7 cellular contexts compared by ENCODE assay signal in genomic region chr20:34938466-34939163, GRCh38. TPM values are rescaled to one million over a fixed set of nuclear protein-coding genes. Genes with fewer than 3 reads are reported as not detected.
DNase-seq lines count a peak whose midpoint lies in the region; ATAC-seq and TF ChIP-seq lines count a peak whose summit lies in the region.

No MANE protein-coding gene starts in this region.

- H3K4me1 Mint-ChIP-seq in activated T-cell treated with anti-CD3 and anti-CD28 coated beads, Interleukin-2, amount 50 U/mL, for 4 hours (ENCODE audit: low read depth) = no peaks in the 10 kb centered on the region
- no peaks in the 10 kb centered on the region for H3K4me1 Mint-ChIP-seq in activated CD4-positive, alpha-beta T cell treated with anti-CD3 and anti-CD28 coated beads for 36 hours

- intact Hi-C loops in lower lobe of right lung (cut with DNase I) = no loop called here
- intact Hi-C loops in activated CD4-positive, alpha-beta T cell treated with anti-CD3 and anti-CD28 coated beads for 36 hours (cut with DNase I, micrococcal nuclease) = no loop called here

- H3K4me3 ChIP-seq in lower lobe of right lung (no peak overlapping the region), upper lobe of left lung (no peak overlapping the region)

- no peak overlapping the region for H3K4me3 Mint-ChIP-seq in activated T-cell treated with anti-CD3 and anti-CD28 coated beads, Interleukin-2, amount 50 U/mL, for 4 hours
- no peak overlapping the region for H3K4me3 Mint-ChIP-seq in activated CD4-positive, alpha-beta T cell treated with anti-CD3 and anti-CD28 coated beads for 36 hours

- H3K27me3 ChIP-seq in lower lobe of right lung (ENCODE audit: low read depth) = no peaks in the 10 kb centered on the region
- H3K27me3 ChIP-seq in upper lobe of left lung = no peaks in the 10 kb centered on the region

- H3K9me3 ChIP-seq in lower lobe of right lung = no peaks in the 10 kb centered on the region
- H3K9me3 ChIP-seq in upper lobe of left lung = no peaks in the 10 kb centered on the region

- no peaks in the 10 kb centered on the region for H3K9me3 Mint-ChIP-seq in activated T-cell treated with anti-CD3 and anti-CD28 coated beads, Interleukin-2, amount 50 U/mL, for 4 hours
- H3K9me3 Mint-ChIP-seq in activated CD4-positive, alpha-beta T cell treated with anti-CD3 and anti-CD28 coated beads for 36 hours (ENCODE audit: low read depth) = no peaks in the 10 kb centered on the region

- ATAC-seq in lower lobe of right lung (peak; percentile 71 to 80), upper lobe of left lung (ENCODE audit: low FRiP score in 2 of 2) (peak; percentile 56 to 80), HG03378 (IDR thresholded peaks at IDR 0.05; ENCODE audit: unreplicated experiment) (no peak)
- ATAC-seq in activated T-cell treated with anti-CD3 and anti-CD28 coated beads, Interleukin-2, amount 50 U/mL, for 4 hours = no peak
- no peak for ATAC-seq in activated CD4-positive, alpha-beta T cell treated with anti-CD3 and anti-CD28 coated beads for 36 hours

- POLR2A ChIA-PET in activated CD4-positive, alpha-beta T cell treated with anti-CD3 and anti-CD28 coated beads for 36 hours (lab: Charles Lee) = no interaction called here

- H3K27me3 Mint-ChIP-seq in activated T-cell treated with anti-CD3 and anti-CD28 coated beads, Interleukin-2, amount 50 U/mL, for 4 hours (ENCODE audit: low read depth) = no peaks in the 10 kb centered on the region
- H3K27me3 Mint-ChIP-seq in activated CD4-positive, alpha-beta T cell treated with anti-CD3 and anti-CD28 coated beads for 36 hours = no peaks in the 10 kb centered on the region

- H3K36me3 ChIP-seq in lower lobe of right lung = peaks cover 47% of the 10 kb centered on the region
- H3K36me3 ChIP-seq in upper lobe of left lung = peaks cover 0 to 50% (median 21%) of the 10 kb centered on the region in 4 donors

- peaks cover 37% of the 10 kb centered on the region for H3K36me3 Mint-ChIP-seq in activated T-cell treated with anti-CD3 and anti-CD28 coated beads, Interleukin-2, amount 50 U/mL, for 4 hours (ENCODE audit: insufficient read depth)
- H3K36me3 Mint-ChIP-seq in activated CD4-positive, alpha-beta T cell treated with anti-CD3 and anti-CD28 coated beads for 36 hours (ENCODE audit: low read depth) = peaks cover 32% of the 10 kb centered on the region

- TF ChIP-seq POLR2A in upper lobe of left lung (IDR thresholded peaks at IDR 0.05) = no peak

- H3K27ac ChIP-seq in lower lobe of right lung (peak overlapping the region; percentile 37), upper lobe of left lung (peak overlapping the region; percentile 18 to 59 (median 45))

- 59 to 75% methylated on average over 14 of the region's 14 CpGs for WGBS in upper lobe of left lung, 2 donors

- no peak overlapping the region for H3K27ac Mint-ChIP-seq in activated CD4-positive, alpha-beta T cell treated with anti-CD3 and anti-CD28 coated beads for 36 hours

- TF ChIP-seq CTCF in lower lobe of right lung (IDR thresholded peaks at IDR 0.05) (no peak), upper lobe of left lung (IDR thresholded peaks at IDR 0.05) (no peak)

- H3K4me1 ChIP-seq in lower lobe of right lung = peaks cover 17% of the 10 kb centered on the region
- H3K4me1 ChIP-seq in upper lobe of left lung = peaks cover 6 to 12% (median 10%) of the 10 kb centered on the region in 4 donors

- TF ChIP-seq EP300 in upper lobe of left lung (IDR thresholded peaks at IDR 0.05) = no peak

- CTCF ChIA-PET in activated CD4-positive, alpha-beta T cell treated with anti-CD3 and anti-CD28 coated beads for 36 hours (lab: Charles Lee) = no interaction called here

- DNase-seq in NCI-H2029 (lab: John Stamatoyannopoulos, UW) = peak; percentile 67
- DNase-seq in anterior cingulate cortex (lab: John Stamatoyannopoulos, UW) = peak in 43 of 58 donors; percentile 2 to 55 (median 24)
- DNase-seq in lower lobe of right lung = peak; percentile 74
- peak in 1 of 2 donors; percentile 58 for DNase-seq in upper lobe of left lung
- DNase-seq in activated T-cell treated with anti-CD3 and anti-CD28 coated beads, Interleukin-2, amount 50 U/mL, for 4 hours = no peak
- DNase-seq in activated CD4-positive, alpha-beta T cell treated with anti-CD3 and anti-CD28 coated beads for 36 hours = no peak

RNA-seq across cellular contexts. Expression of gene GSS, which starts 17.0 kb away (rescaled TPM):
- total RNA-seq in lower lobe of right lung (28.8 TPM), upper lobe of left lung (100 to 1,000 TPM in 1 of 6 donors, 10 to 100 TPM in 5; 26.1 to 106 (median 34.3) TPM)
- 10 to 100 TPM; 47.8 to 56.2 (median 51.3) TPM for total RNA-seq in activated T-cell treated with anti-CD3 and anti-CD28 coated beads, Interleukin-2, amount 50 U/mL, for 4 hours
- total RNA-seq in activated CD4-positive, alpha-beta T cell treated with anti-CD3 and anti-CD28 coated beads for 36 hours = 10 to 100 TPM; 58.7 to 59.5 TPM

RNA-seq across cellular contexts. Expression of gene MYH7B, which starts 17.1 kb away (rescaled TPM):
- total RNA-seq in lower lobe of right lung = 0.56 TPM
- 10 to 100 TPM in 1 of 6 donors, 1 to 10 TPM in 1, under 1 TPM in 3, not detected in 1; 0.51 to 11.5 (median 0.91) TPM for total RNA-seq in upper lobe of left lung
- under 1 TPM; 0.10 to 0.60 (median 0.37) TPM for total RNA-seq in activated T-cell treated with anti-CD3 and anti-CD28 coated beads, Interleukin-2, amount 50 U/mL, for 4 hours
- total RNA-seq in activated CD4-positive, alpha-beta T cell treated with anti-CD3 and anti-CD28 coated beads for 36 hours = under 1 TPM; 0.23 to 0.40 TPM

Comparison
In these comparisons a context has a peak if more than half of its experiments do, and no peak if none do; other contexts are left out.
1. DNase-seq: peak in NCI-H2029 (single experiment), anterior cingulate cortex (43 of 58) and lower lobe of right lung (single experiment); none in activated T-cell treated with anti-CD3 and anti-CD28 coated beads, Interleukin-2, amount 50 U/mL, for 4 hours (single experiment) and activated CD4-positive, alpha-beta T cell treated with anti-CD3 and anti-CD28 coated beads for 36 hours (single experiment).
2. ATAC-seq: peak in lower lobe of right lung (2 of 2) and upper lobe of left lung (2 of 2); none in activated T-cell treated with anti-CD3 and anti-CD28 coated beads, Interleukin-2, amount 50 U/mL, for 4 hours (0 of 2), activated CD4-positive, alpha-beta T cell treated with anti-CD3 and anti-CD28 coated beads for 36 hours (single experiment) and HG03378 (single experiment).